12 cellular contexts compared by ENCODE assay signal in genomic region chr2:42969231-42970150, GRCh38.
DNase-seq lines count a peak whose midpoint lies in the region; ATAC-seq and TF ChIP-seq lines count a peak whose summit lies in the region.
"Had no signal": no experiment of that assay in that cellular context is flagged by ENCODE, and none has a peak within 500 bp of the region (broad histone marks: within the 10 kb centered on the region; RNA-seq: fewer than 3 reads in every experiment).

No MANE protein-coding gene starts in this region.

- H3K4me1 ChIP-seq in SK-N-SH (ENCODE audit: control insufficient read depth in 1 of 2, insufficient read depth in 2 of 2, low read depth in 1 of 2, low read length in 1 of 2) = peaks cover 30 to 43% of the 10 kb centered on the region in 2 experiments; a peak in 3 of 4 replicates
- peaks cover 18 to 32% of the 10 kb centered on the region in 2 donors for H3K4me1 ChIP-seq in gastrocnemius medialis

- no peaks in the 10 kb centered on the region for H4K20me1 ChIP-seq in SK-N-SH (ENCODE audit: insufficient read depth)

- no peaks in the 10 kb centered on the region for H3K9me3 ChIP-seq in SK-N-SH
- no peaks in the 10 kb centered on the region for H3K9me3 ChIP-seq in gastrocnemius medialis
- H3K9me3 ChIP-seq: adrenal gland had no signal

- H2AFZ ChIP-seq in SK-N-SH (ENCODE audit: low read depth) = 0 out of 2 replicates have a peak overlapping the region, but pooled peaks have one; percentile 37
- H2AFZ ChIP-seq: hepatocyte had no signal

- H3K9ac ChIP-seq in SK-N-SH = peak overlapping the region; percentile 50; the same call in 1 of the 2 replicates

- peak; percentile 91 for DNase-seq in Daoy (ENCODE audit: low read depth)
- no peak for DNase-seq in SK-N-SH
- peak; percentile 81 for DNase-seq in fibroblast of pulmonary artery (ENCODE audit: low read depth)
- no peak for DNase-seq in gastrocnemius medialis
- no peak for DNase-seq in NAMALWA (ENCODE audit: low spot score)
- no peak for DNase-seq in activated T-cell treated with anti-CD3 and anti-CD28 coated beads for 4 hours
- no peak for DNase-seq in NCI-H2107 treated with DMSO at 0.1 percent for 48 hours (lab: John Stamatoyannopoulos, UW; ENCODE audit: unreplicated experiment)
- no peak for DNase-seq in activated CD4-positive, alpha-beta T cell treated with anti-CD3 and anti-CD28 coated beads, Interleukin-2, amount 50 U/mL, for 1 hour
- DNase-seq: activated CD4-positive, alpha-beta memory T cell treated with anti-CD3 and anti-CD28 coated beads, Interleukin-2, amount 10 ng/mL, durations not matched to agents 7 days and 5 days; adrenal gland; NCI-H2171 had no signal

- peak overlapping the region; percentile 64 for H3K4me2 ChIP-seq in SK-N-SH
- H3K4me2 ChIP-seq: hepatocyte had no signal

- 46% methylated on average over 12 of the region's 12 CpGs for WGBS in SK-N-SH (ENCODE audit: low lambda C conversion rate)

- CTCF ChIA-PET in SK-N-SH (lab: Yijun Ruan, JAX) = interaction anchor here (0.9 to 13.1 kb wide), 8 partner anchors 22 to 607 kb away, joined by 3 to 299 read pairs (median 6); partner anchors contain the start of gene ZFP36L2

- TF ChIP-seq RAD21 in SK-N-SH (IDR thresholded peaks at IDR 0.05; ENCODE audit: low read length) = no peak

- H3F3A ChIP-seq in SK-N-SH (replicated peaks; ENCODE audit: insufficient read depth) = peaks cover 43% of the 10 kb centered on the region

- H3K79me2 ChIP-seq in SK-N-SH (ENCODE audit: insufficient read depth) = no peaks in the 10 kb centered on the region
- H3K79me2 ChIP-seq: hepatocyte had no signal

- H3K4me3 ChIP-seq in SK-N-SH (ENCODE audit: low read depth in 2 of 2, low read length in 1 of 2) = no peak overlapping the region
- H3K4me3 ChIP-seq in fibroblast of pulmonary artery (replicated peaks; ENCODE audit: low read depth, low read length) = no peak overlapping the region
- H3K4me3 ChIP-seq in gastrocnemius medialis = no peak overlapping the region
- H3K4me3 ChIP-seq: adrenal gland, hepatocyte had no signal

- TF ChIP-seq EP300 in SK-N-SH (IDR thresholded peaks at IDR 0.05; ENCODE audit: borderline replicate concordance in 1 of 2, low read depth in 1 of 2, low read length in 1 of 2) = peak in 1 of 2 experiments; percentile 85; a peak in 2 of 4 replicates

- no peak; the same call in 1 of the 2 replicates for TF ChIP-seq CTCF in SK-N-SH (IDR thresholded peaks at IDR 0.05)
- TF ChIP-seq CTCF in fibroblast of pulmonary artery (IDR thresholded peaks at IDR 0.05; ENCODE audit: low read length, missing control alignments) = no peak
- TF ChIP-seq CTCF in gastrocnemius medialis (IDR thresholded peaks at IDR 0.05 in 4 of 5, conservative IDR thresholded peaks at IDR 0.05 in 1 of 5) = no peak

- peak overlapping the region; percentile 18 to 95 for H3K27ac ChIP-seq in SK-N-SH (ENCODE audit: low read depth in 2 of 2, low read length in 1 of 2)
- H3K27ac ChIP-seq in gastrocnemius medialis = peak overlapping the region; percentile 18 to 73 (median 28)

- H3K36me3 ChIP-seq in SK-N-SH (replicated peaks in 1 of 2; ENCODE audit: control insufficient read depth in 1 of 2, insufficient read depth in 2 of 2, low read length in 1 of 2) = no peaks in the 10 kb centered on the region
- no peaks in the 10 kb centered on the region for H3K36me3 ChIP-seq in gastrocnemius medialis
- H3K36me3 ChIP-seq: adrenal gland had no signal

- ATAC-seq in gastrocnemius medialis = peak in 1 of 2 donors; percentile 44

- no peak for TF ChIP-seq POLR2A in gastrocnemius medialis (IDR thresholded peaks at IDR 0.05)

- POLR2A ChIA-PET in SK-N-SH (lab: Yijun Ruan, JAX) = no interaction called here

- intact Hi-C loops in gastrocnemius medialis (cut with DNase I; ENCODE audit: low total_unique reads) = no loop called here

- in situ Hi-C loops in gastrocnemius medialis (cut with MboI; ENCODE audit: low sequenced_read_pairs in 4 of 4) = loop anchor here in 3 of 4 donors (5.0 to 10.0 kb wide), 4 partner anchors 255 to 515 kb away; partner anchors contain the start of gene ZFP36L2 (in 1 of the 3)

- no peaks in the 10 kb centered on the region for H3K9me2 ChIP-seq in SK-N-SH

- H3K27me3 ChIP-seq in SK-N-SH (ENCODE audit: insufficient read depth) (no peaks in the 10 kb centered on the region), gastrocnemius medialis (no peaks in the 10 kb centered on the region)
- H3K27me3 ChIP-seq: adrenal gland, hepatocyte had no signal

TF ChIP-seq in SK-N-SH, 30 proteins besides CTCF, POLR2A, EP300 and RAD21 (continues in another document):
- peak; percentile 91 for TF ChIP-seq PBX3 (IDR thresholded peaks at IDR 0.05)
- no peak for TF ChIP-seq SMC3 (IDR thresholded peaks at IDR 0.05; ENCODE audit: low read depth, low read length)
- no peak for TF ChIP-seq USF2 (IDR thresholded peaks at IDR 0.05; ENCODE audit: borderline replicate concordance, low read depth, low read length)
- TF ChIP-seq JUND (IDR thresholded peaks at IDR 0.05) = peak; percentile 80; the same call in 1 of the 2 replicates
- no peak for TF ChIP-seq ZBTB33 (IDR thresholded peaks at IDR 0.05; ENCODE audit: borderline replicate concordance, low read depth)
- TF ChIP-seq REST (IDR thresholded peaks at IDR 0.05; ENCODE audit: low read depth, low read length) = 0 out of 2 replicates have a peak, but pooled peaks have one; percentile 46
- TF ChIP-seq GABPA (IDR thresholded peaks at IDR 0.05; ENCODE audit: low read depth) = no peak
- TF ChIP-seq SIN3A (IDR thresholded peaks at IDR 0.05; ENCODE audit: borderline replicate concordance, low read depth, low read length) = peak; percentile 67; the same call in 1 of the 2 replicates
- TF ChIP-seq TCF12 (IDR thresholded peaks at IDR 0.05) = peak; percentile 88
- TF ChIP-seq TAF1 (IDR thresholded peaks at IDR 0.05; ENCODE audit: borderline replicate concordance, low read depth, low read length) = no peak
- no peak for TF ChIP-seq USF1 (IDR thresholded peaks at IDR 0.05; ENCODE audit: borderline replicate concordance, low read depth)

Comparison
In these comparisons a context has a peak if more than half of its experiments do, and no peak if none do; other contexts are left out.
1. DNase-seq: peak in Daoy (single experiment) and fibroblast of pulmonary artery (single experiment); none in SK-N-SH (single experiment), gastrocnemius medialis (0 of 2), NAMALWA (single experiment), activated T-cell treated with anti-CD3 and anti-CD28 coated beads for 4 hours (single experiment), NCI-H2107 treated with DMSO at 0.1 percent for 48 hours (single experiment) and activated CD4-positive, alpha-beta T cell treated with anti-CD3 and anti-CD28 coated beads, Interleukin-2, amount 50 U/mL, for 1 hour (single experiment).